ENCODE assay signal across 1 cellular context in the genomic region with DNA sequence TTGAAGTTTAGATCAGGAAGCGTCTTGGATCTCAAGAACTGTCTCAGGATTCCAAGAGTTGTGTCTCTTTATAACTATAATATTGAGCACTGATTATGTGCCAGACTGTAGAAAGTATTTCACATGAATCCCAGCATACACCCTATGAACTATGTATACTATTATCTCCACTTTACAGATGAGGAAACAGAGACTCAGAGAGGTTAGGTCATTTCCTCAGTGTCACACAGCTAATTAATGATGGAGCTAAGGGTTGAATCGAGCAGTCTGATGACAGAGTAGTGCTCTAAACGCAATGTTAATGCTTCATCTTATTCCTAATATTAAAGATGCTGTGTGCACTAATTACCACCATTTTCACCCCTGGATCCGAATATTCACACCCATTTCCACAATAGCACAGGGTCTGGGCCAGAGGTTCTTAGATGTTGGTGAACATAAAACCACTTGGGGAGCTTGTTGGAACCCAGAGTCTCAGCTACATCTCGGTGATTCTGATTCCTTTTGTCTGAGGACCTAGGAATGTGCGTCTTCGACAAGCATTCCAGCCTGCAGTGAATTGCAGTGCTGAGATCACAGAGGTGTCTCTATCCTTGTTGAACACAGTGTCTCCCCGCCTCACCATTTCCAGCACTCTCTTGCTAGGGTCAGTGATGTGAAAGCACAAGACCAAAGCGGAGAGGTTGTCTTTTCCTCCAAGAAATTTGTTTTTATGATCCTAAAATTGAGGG.
TF ChIP-seq lines count a peak whose summit lies in the region.

No MANE protein-coding gene starts in this region.

TF ChIP-seq in HEK293, 187 proteins besides CTCF, POLR2A, EP300 and RAD21 (continued from another document):
- TF ChIP-seq, protein P1, sequence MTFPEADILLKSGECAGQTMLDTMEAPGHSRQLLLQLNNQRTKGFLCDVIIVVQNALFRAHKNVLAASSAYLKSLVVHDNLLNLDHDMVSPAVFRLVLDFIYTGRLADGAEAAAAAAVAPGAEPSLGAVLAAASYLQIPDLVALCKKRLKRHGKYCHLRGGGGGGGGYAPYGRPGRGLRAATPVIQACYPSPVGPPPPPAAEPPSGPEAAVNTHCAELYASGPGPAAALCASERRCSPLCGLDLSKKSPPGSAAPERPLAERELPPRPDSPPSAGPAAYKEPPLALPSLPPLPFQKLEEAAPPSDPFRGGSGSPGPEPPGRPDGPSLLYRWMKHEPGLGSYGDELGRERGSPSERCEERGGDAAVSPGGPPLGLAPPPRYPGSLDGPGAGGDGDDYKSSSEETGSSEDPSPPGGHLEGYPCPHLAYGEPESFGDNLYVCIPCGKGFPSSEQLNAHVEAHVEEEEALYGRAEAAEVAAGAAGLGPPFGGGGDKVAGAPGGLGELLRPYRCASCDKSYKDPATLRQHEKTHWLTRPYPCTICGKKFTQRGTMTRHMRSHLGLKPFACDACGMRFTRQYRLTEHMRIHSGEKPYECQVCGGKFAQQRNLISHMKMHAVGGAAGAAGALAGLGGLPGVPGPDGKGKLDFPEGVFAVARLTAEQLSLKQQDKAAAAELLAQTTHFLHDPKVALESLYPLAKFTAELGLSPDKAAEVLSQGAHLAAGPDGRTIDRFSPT (tag by site-specific recombination; IDR thresholded peaks at IDR 0.05), result no peak
